Comparison of ENCODE assay signal across 3 cellular contexts in the genomic region with DNA sequence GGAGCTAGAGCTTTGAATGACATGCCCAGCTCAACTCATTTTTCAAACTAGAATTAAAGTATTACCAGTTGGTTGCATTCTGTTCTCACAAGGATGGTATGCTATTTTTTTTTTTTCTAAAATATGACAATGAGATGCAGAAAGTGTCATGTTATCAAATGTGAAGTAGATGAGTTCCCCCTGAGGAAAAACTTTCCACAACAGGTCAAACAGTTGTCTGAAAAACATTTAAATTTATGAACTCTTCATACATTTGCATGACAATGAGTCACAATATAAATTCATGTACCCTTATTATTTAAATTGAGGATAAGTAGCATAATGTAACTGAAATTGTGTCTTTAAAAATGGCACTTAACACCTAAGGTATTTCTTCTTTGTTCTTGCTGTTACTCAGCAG.
"Had no signal": no experiment of that assay in that cellular context is flagged by ENCODE, and none has a peak within 500 bp of the region (broad histone marks: within the 10 kb centered on the region; RNA-seq: fewer than 3 reads in every experiment).

No MANE protein-coding gene starts in this region.

- DNase-seq: GDM1, GF-D8 had no signal

- H3K4me3 ChIP-seq: GM12878 had no signal
